In the genomic region with DNA sequence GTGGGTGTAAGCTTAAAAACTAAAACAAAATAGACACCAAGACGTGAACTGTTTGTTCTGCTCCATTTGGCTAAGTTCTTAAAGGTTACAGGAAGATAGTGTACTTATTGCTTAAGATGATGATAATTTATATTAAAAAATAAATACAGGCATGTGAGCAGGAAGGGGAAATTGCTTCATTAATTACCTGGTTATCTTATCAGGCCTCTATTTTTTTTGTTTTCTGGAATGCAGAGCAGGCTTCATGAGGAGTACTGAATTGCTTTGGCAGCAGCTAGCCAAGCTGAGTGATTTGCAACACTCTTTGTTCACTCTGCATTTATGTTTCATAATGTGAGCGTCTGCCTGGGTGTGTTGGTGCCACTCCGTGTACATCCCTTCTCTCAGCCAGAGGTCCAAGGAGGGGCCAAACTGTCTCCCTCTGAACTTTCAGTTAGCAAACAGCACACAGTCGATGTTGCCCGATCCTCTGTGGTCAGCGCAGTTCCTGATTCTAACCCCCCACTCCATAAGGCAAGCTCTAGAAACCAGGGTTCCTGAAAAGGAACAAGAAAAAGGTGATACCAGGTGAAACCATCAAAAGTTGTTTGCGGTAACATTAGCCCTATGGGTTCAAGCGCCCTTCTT, we compare ENCODE assay signal across 13 cellular contexts.
DNase-seq lines count a peak whose midpoint lies in the region; ATAC-seq, FAIRE-seq and TF ChIP-seq lines count a peak whose summit lies in the region.
"Had no signal": no experiment of that assay in that cellular context is flagged by ENCODE, and none has a peak within 500 bp of the region (broad histone marks: within the 10 kb centered on the region; RNA-seq: fewer than 3 reads in every experiment).

No MANE protein-coding gene starts in this region.

- intact Hi-C loops in HepG2 (cut with micrococcal nuclease; ENCODE audit: unreplicated experiment) (no loop called here), stomach (cut with DNase I; ENCODE audit: low total_unique reads) (no loop called here)

- no peak for TF ChIP-seq RAD21 in HepG2 (CRISPR knock-in tag; IDR thresholded peaks at IDR 0.05)

- H3K4me3 Mint-ChIP-seq in stimulated activated effector memory CD8-positive, alpha-beta T cell treated with anti-CD3 and anti-CD28 coated beads, Interleukin-12 subunit alpha, Interleukin-12 subunit beta, amount 100 ng/mL, for 72 hours: no peak overlapping the region
- H3K4me3 Mint-ChIP-seq: effector memory CD8-positive, alpha-beta T cell had no signal

- no peaks in the 10 kb centered on the region for H3K36me3 ChIP-seq in HepG2 (replicated peaks in 1 of 2; ENCODE audit: control insufficient read depth in 1 of 2, insufficient read depth in 2 of 2, low read length in 2 of 2)
- H3K36me3 ChIP-seq in stomach: no peaks in the 10 kb centered on the region

- H3K27ac ChIP-seq in coronary artery: peak overlapping the region; percentile 16 to 61
- no peak overlapping the region for H3K27ac ChIP-seq in HepG2 (ENCODE audit: extremely low read length, insufficient read depth, low read length)
- H3K27ac ChIP-seq in stomach: peak overlapping the region in 4 of 5 donors; percentile 33 to 46 (median 42)

- no peaks in the 10 kb centered on the region for H3K4me1 Mint-ChIP-seq in stimulated activated effector memory CD8-positive, alpha-beta T cell treated with anti-CD3 and anti-CD28 coated beads, Interleukin-12 subunit alpha, Interleukin-12 subunit beta, amount 100 ng/mL, for 72 hours

- H2AFZ ChIP-seq in HepG2 (ENCODE audit: low read length): no peak overlapping the region

- H3K79me2 ChIP-seq in HepG2 (ENCODE audit: insufficient read depth, low read length): no peaks in the 10 kb centered on the region

- H3K4me3 ChIP-seq in coronary artery (no peak overlapping the region), HepG2 (replicated peaks in 1 of 3; ENCODE audit: insufficient read depth in 1 of 3, low read depth in 2 of 3, low read length in 3 of 3) (no peak overlapping the region), stomach (no peak overlapping the region)

- no peaks in the 10 kb centered on the region for H3K9me3 Mint-ChIP-seq in stimulated activated effector memory CD8-positive, alpha-beta T cell treated with anti-CD3 and anti-CD28 coated beads, Interleukin-12 subunit alpha, Interleukin-12 subunit beta, amount 100 ng/mL, for 72 hours

- no peak for TF ChIP-seq POLR2A in HepG2 (IDR thresholded peaks at IDR 0.05; ENCODE audit: insufficient read depth in 1 of 2, low read depth in 2 of 2, low read length in 2 of 2)
- TF ChIP-seq POLR2A in stomach (IDR thresholded peaks at IDR 0.05): no peak

- BruUV-seq in HepG2 (replicated peaks; lab: Mats Ljungman, UMichigan): no TSS peak

- H3K9me3 ChIP-seq in HepG2 (ENCODE audit: low read length) (no peaks in the 10 kb centered on the region), stomach (no peaks in the 10 kb centered on the region)

- H3K4me1 ChIP-seq in HepG2 (ENCODE audit: insufficient read depth, low read length) (peaks cover 12% of the 10 kb centered on the region), stomach (peaks cover 0 to 22% (median 11%) of the 10 kb centered on the region in 4 donors)

- 48% methylated on average over 8 of the region's 8 CpGs for WGBS in HepG2 (ENCODE audit: low lambda C conversion rate)
- 21 to 41% (median 32%) methylated on average over 8 of the region's 8 CpGs for WGBS in stomach, 5 donors

- H4K20me1 ChIP-seq in HepG2 (ENCODE audit: insufficient read depth, low read length): no peaks in the 10 kb centered on the region

- H3K4me2 ChIP-seq in HepG2 (ENCODE audit: low read depth, low read length): peak overlapping the region; percentile 16; the same call in 1 of the 2 replicates

- H3K27ac Mint-ChIP-seq in stimulated activated effector memory CD8-positive, alpha-beta T cell treated with anti-CD3 and anti-CD28 coated beads, Interleukin-12 subunit alpha, Interleukin-12 subunit beta, amount 100 ng/mL, for 72 hours: no peak overlapping the region
- H3K27ac Mint-ChIP-seq: effector memory CD8-positive, alpha-beta T cell had no signal

- TF ChIP-seq EP300 in HepG2 (IDR thresholded peaks at IDR 0.05; ENCODE audit: low read depth in 2 of 2, low read length in 2 of 2) (no peak), HepG2 (CRISPR knock-in tag; IDR thresholded peaks at IDR 0.05; ENCODE audit: borderline replicate concordance) (no peak), stomach (IDR thresholded peaks at IDR 0.05) (no peak)

- no peak overlapping the region for H3K9ac ChIP-seq in HepG2 (ENCODE audit: insufficient read depth, low read depth, low read length)

- DNase-seq in NCI-H345 (lab: John Stamatoyannopoulos, UW) (peak; percentile 33), coronary artery (ENCODE audit: low spot score) (no peak), HepG2 (ENCODE audit: low spot score) (peak; percentile 38), stomach (no peak), foreskin melanocyte (no peak), NCI-H187 (lab: John Stamatoyannopoulos, UW) (no peak)
- DNase-seq in stimulated activated CD4-positive, alpha-beta T cell treated with anti-CD3 and anti-CD28 coated beads, Interleukin-1b, Interleukin-23, amount 100 ng/mL, for 48 hours: no peak
- DNase-seq in stimulated activated effector memory CD8-positive, alpha-beta T cell treated with anti-CD3 and anti-CD28 coated beads, Interleukin-12 subunit alpha, Interleukin-12 subunit beta, amount 100 ng/mL, for 72 hours (ENCODE audit: low spot score in 2 of 2): no peak
- DNase-seq: activated T-cell treated with anti-CD3 and anti-CD28 coated beads, Interleukin-2, amount 50 U/mL, for 1 hour; DND-41; effector memory CD8-positive, alpha-beta T cell; substantia nigra; T-helper 1 cell had no signal

- no peak for TF ChIP-seq CTCF in coronary artery (IDR thresholded peaks at IDR 0.05)
- TF ChIP-seq CTCF in HepG2 (CRISPR knock-in tag; IDR thresholded peaks at IDR 0.05): no peak
- TF ChIP-seq CTCF in stomach (IDR thresholded peaks at IDR 0.05): no peak

- ATAC-seq in HepG2: peak; percentile 51; the same call in 2 of the 3 replicates
- no peak for ATAC-seq in stimulated activated effector memory CD8-positive, alpha-beta T cell treated with anti-CD3 and anti-CD28 coated beads, Interleukin-12 subunit alpha, Interleukin-12 subunit beta, amount 100 ng/mL, for 72 hours
- ATAC-seq: effector memory CD8-positive, alpha-beta T cell had no signal

- H3K27me3 ChIP-seq in HepG2 (ENCODE audit: control insufficient read depth in 1 of 2, insufficient read depth in 2 of 2, low read length in 2 of 2) (no peaks in the 10 kb centered on the region), stomach (no peaks in the 10 kb centered on the region)

- no peaks in the 10 kb centered on the region for H3K36me3 Mint-ChIP-seq in stimulated activated effector memory CD8-positive, alpha-beta T cell treated with anti-CD3 and anti-CD28 coated beads, Interleukin-12 subunit alpha, Interleukin-12 subunit beta, amount 100 ng/mL, for 72 hours

- POLR2A ChIA-PET in HepG2 (lab: Yijun Ruan, JAX): no interaction called here

- in situ Hi-C loops in HepG2 (cut with HindIII; ENCODE audit: extremely low pct_ligation_motif_present, low pct_unique_long_range_greater_than_20kb): no loop called here

- no peak for FAIRE-seq in HepG2 (lab: Jason Lieb, UNC)

- CTCF ChIA-PET in HepG2 (lab: Yijun Ruan, JAX; ENCODE audit: low intra/inter-chr PET ratio, low total read pairs): no interaction called here

TF ChIP-seq in HepG2, 621 proteins besides CTCF, POLR2A, EP300 and RAD21 (continues in another document):
- TF ChIP-seq FOXA1 (IDR thresholded peaks at IDR 0.05) (no peak), FOXA1 (CRISPR knock-in tag; IDR thresholded peaks at IDR 0.05) (no peak), ZFYVE20 (CRISPR knock-in tag; IDR thresholded peaks at IDR 0.05; ENCODE audit: borderline replicate concordance, low read depth) (no peak), RCOR2 (CRISPR knock-in tag; IDR thresholded peaks at IDR 0.05) (no peak)
- TF ChIP-seq, protein P1, sequence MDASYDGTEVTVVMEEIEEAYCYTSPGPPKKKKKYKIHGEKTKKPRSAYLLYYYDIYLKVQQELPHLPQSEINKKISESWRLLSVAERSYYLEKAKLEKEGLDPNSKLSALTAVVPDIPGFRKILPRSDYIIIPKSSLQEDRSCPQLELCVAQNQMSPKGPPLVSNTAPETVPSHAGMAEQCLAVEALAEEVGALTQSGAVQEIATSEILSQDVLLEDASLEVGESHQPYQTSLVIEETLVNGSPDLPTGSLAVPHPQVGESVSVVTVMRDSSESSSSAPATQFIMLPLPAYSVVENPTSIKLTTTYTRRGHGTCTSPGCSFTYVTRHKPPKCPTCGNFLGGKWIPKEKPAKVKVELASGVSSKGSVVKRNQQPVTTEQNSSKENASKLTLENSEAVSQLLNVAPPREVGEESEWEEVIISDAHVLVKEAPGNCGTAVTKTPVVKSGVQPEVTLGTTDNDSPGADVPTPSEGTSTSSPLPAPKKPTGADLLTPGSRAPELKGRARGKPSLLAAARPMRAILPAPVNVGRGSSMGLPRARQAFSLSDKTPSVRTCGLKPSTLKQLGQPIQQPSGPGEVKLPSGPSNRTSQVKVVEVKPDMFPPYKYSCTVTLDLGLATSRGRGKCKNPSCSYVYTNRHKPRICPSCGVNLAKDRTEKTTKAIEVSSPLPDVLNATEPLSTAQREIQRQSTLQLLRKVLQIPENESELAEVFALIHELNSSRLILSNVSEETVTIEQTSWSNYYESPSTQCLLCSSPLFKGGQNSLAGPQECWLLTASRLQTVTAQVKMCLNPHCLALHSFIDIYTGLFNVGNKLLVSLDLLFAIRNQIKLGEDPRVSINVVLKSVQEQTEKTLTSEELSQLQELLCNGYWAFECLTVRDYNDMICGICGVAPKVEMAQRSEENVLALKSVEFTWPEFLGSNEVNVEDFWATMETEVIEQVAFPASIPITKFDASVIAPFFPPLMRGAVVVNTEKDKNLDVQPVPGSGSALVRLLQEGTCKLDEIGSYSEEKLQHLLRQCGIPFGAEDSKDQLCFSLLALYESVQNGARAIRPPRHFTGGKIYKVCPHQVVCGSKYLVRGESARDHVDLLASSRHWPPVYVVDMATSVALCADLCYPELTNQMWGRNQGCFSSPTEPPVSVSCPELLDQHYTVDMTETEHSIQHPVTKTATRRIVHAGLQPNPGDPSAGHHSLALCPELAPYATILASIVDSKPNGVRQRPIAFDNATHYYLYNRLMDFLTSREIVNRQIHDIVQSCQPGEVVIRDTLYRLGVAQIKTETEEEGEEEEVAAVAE (CRISPR knock-in tag; IDR thresholded peaks at IDR 0.05; ENCODE audit: borderline replicate concordance): no peak
- TF ChIP-seq, protein P2, sequence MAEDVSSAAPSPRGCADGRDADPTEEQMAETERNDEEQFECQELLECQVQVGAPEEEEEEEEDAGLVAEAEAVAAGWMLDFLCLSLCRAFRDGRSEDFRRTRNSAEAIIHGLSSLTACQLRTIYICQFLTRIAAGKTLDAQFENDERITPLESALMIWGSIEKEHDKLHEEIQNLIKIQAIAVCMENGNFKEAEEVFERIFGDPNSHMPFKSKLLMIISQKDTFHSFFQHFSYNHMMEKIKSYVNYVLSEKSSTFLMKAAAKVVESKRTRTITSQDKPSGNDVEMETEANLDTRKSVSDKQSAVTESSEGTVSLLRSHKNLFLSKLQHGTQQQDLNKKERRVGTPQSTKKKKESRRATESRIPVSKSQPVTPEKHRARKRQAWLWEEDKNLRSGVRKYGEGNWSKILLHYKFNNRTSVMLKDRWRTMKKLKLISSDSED (CRISPR knock-in tag; IDR thresholded peaks at IDR 0.05): no peak

Comparison
In these comparisons a context has a peak if more than half of its experiments do, and no peak if none do; other contexts are left out.
1. DNase-seq: peak in NCI-H345 (single experiment) and HepG2 (single experiment); none in coronary artery (single experiment), stomach (single experiment), foreskin melanocyte (single experiment), stimulated activated CD4-positive, alpha-beta T cell treated with anti-CD3 and anti-CD28 coated beads, Interleukin-1b, Interleukin-23, amount 100 ng/mL, for 48 hours (single experiment), NCI-H187 (0 of 2) and stimulated activated effector memory CD8-positive, alpha-beta T cell treated with anti-CD3 and anti-CD28 coated beads, Interleukin-12 subunit alpha, Interleukin-12 subunit beta, amount 100 ng/mL, for 72 hours (0 of 2).